13 cellular contexts compared by ENCODE assay signal in the genomic region with DNA sequence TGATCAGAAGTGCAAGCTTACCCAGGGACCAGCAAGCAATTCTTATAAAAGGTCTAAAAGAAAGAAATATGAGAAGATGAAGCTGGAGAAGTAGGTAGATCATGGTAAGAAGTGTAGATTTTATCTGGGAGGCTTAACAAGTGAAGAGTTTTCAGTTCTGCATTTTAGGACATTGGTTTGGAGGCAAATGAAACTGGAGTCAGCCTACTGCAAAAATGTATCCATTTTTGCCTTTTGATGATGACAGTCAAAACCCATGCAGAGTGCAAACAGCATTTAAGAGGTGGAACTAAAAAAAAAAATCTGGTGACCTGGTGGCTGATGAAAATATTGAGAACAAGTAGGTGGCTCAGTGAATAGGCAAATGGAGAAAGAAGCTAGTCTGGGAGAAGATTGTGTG.
DNase-seq lines count a peak whose midpoint lies in the region; ATAC-seq and TF ChIP-seq lines count a peak whose summit lies in the region.
"Had no signal": no experiment of that assay in that cellular context is flagged by ENCODE, and none has a peak within 500 bp of the region (broad histone marks: within the 10 kb centered on the region; RNA-seq: fewer than 3 reads in every experiment).

No MANE protein-coding gene starts in this region.

- TF ChIP-seq CTCF in GM12864 (IDR thresholded peaks at IDR 0.05; ENCODE audit: low read depth, low read length, missing control alignments): no peak

- H3K4me3 ChIP-seq in GM12864 (ENCODE audit: low read depth, low read length): no peak overlapping the region
- H3K4me3 ChIP-seq: SK-N-MC had no signal

- peak; percentile 73 for ATAC-seq in GM19324 (IDR thresholded peaks at IDR 0.05; ENCODE audit: low FRiP score, unreplicated experiment)
- ATAC-seq in HG02623 (IDR thresholded peaks at IDR 0.05; ENCODE audit: unreplicated experiment): peak; percentile 67
- peak; percentile 71 for ATAC-seq in HG03520 (IDR thresholded peaks at IDR 0.05; ENCODE audit: unreplicated experiment)
- ATAC-seq: activated CD4-positive, CD25-positive, alpha-beta regulatory T cell treated with anti-CD3 and anti-CD28 coated beads, Interleukin-2, amount 50 U/mL, for 24 hours; activated T-cell treated with anti-CD3 and anti-CD28 coated beads, Interleukin-2, amount 50 U/mL, for 4 hours had no signal

- DNase-seq in GM12864 (ENCODE audit: low read depth) (peak; percentile 55), kidney tubule cell (ENCODE audit: low spot score) (no peak), DMS 273 treated with DMSO at 0.1 percent for 48 hours (lab: John Stamatoyannopoulos, UW) (no peak), NCI-H748 (lab: John Stamatoyannopoulos, UW; ENCODE audit: unreplicated experiment) (no peak)
- DNase-seq in activated naive CD4-positive, alpha-beta T cell treated with Interleukin-2 at 50 U/mL for 16 hours: no peak
- DNase-seq: activated T-cell treated with anti-CD3 and anti-CD28 coated beads, Interleukin-2, amount 50 U/mL, for 4 hours; effector CD8-positive, alpha-beta T cell; NCI-H526 treated with DMSO at 0.1 percent for 48 hours had no signal
